ENCODE assay signal across 12 cellular contexts in genomic region chr19:43179569-43180147, GRCh38. TPM values are rescaled to one million over a fixed set of nuclear protein-coding genes. Genes with fewer than 3 reads are reported as not detected.
"Had no signal": no experiment of that assay in that cellular context is flagged by ENCODE, and none has a peak within 500 bp of the region (broad histone marks: within the 10 kb centered on the region; RNA-seq: fewer than 3 reads in every experiment).

No MANE protein-coding gene starts in this region.

RNA-seq across cellular contexts. Expression of gene PSG5, which starts 6.7 kb away (rescaled TPM):
- total RNA-seq: activated naive CD8-positive, alpha-beta T cell treated with anti-CD3 and anti-CD28 coated beads for 36 hours; dermis microvascular lymphatic vessel endothelial cell; esophagus mucosa; kidney; left ventricle myocardium inferior; mononuclear cell; sigmoid colon; spleen; T-helper 1 cell treated with Interleukin-12 subunit alpha and Interleukin-12 subunit beta and Interleukin-4 antibody, amounts not matched to agents 30 ng/mL and 1 ng/mL, for 36 hours; ureter had no signal
- polyA plus RNA-seq: sigmoid colon, spleen had no signal

RNA-seq across cellular contexts. Expression of gene PSG4, which starts 25.8 kb away (rescaled TPM):
- total RNA-seq: activated naive CD8-positive, alpha-beta T cell treated with anti-CD3 and anti-CD28 coated beads for 36 hours; cerebellum; dermis microvascular lymphatic vessel endothelial cell; hepatocyte; left ventricle myocardium inferior; mononuclear cell; sigmoid colon; spleen; T-helper 1 cell treated with Interleukin-12 subunit alpha and Interleukin-12 subunit beta and Interleukin-4 antibody, amounts not matched to agents 30 ng/mL and 1 ng/mL, for 36 hours had no signal
- polyA plus RNA-seq: hepatocyte, sigmoid colon, spleen had no signal
